28 cellular contexts compared by ENCODE assay signal in genomic region chr17:49280918-49281317, GRCh38. TPM values are rescaled to one million over a fixed set of nuclear protein-coding genes. Genes with fewer than 3 reads are reported as not detected.
"Had no signal": no experiment of that assay in that cellular context is flagged by ENCODE, and none has a peak within 500 bp of the region (broad histone marks: within the 10 kb centered on the region; RNA-seq: fewer than 3 reads in every experiment).

No MANE protein-coding gene starts in this region.

- H3K27ac Mint-ChIP-seq: effector memory CD8-positive, alpha-beta T cell; immature natural killer cell; mesothelial cell of epicardium; naive thymus-derived CD8-positive, alpha-beta T cell had no signal

- H3K4me2 ChIP-seq: hepatocyte had no signal

- FAIRE-seq: colon, endothelial cell of umbilical vein, frontal cortex, keratinocyte had no signal

- H3K79me2 ChIP-seq: hepatocyte had no signal

- DNase-seq: dermis blood vessel endothelial cell; dorsolateral prefrontal cortex; effector CD8-positive, alpha-beta T cell; effector memory CD8-positive, alpha-beta T cell; foreskin keratinocyte; heart left ventricle; hypothalamus; immature natural killer cell; left cardiac atrium; left lung; left ventricle myocardium superior; lower lobe of right lung; mesenchymal stem cell; mucosa of descending colon; naive B cell; naive thymus-derived CD8-positive, alpha-beta T cell had no signal

- H3K4me1 Mint-ChIP-seq: immature natural killer cell; mesothelial cell of epicardium; naive B cell; naive thymus-derived CD8-positive, alpha-beta T cell had no signal

- H3K27ac ChIP-seq: coronary artery, dorsolateral prefrontal cortex, esophagus muscularis mucosa, foreskin keratinocyte, gastroesophageal sphincter, heart left ventricle, hepatocyte, left lung, lower lobe of right lung had no signal

- H2AFZ ChIP-seq: hepatocyte had no signal

- H3K4me3 ChIP-seq: coronary artery, dorsolateral prefrontal cortex, esophagus muscularis mucosa, gastroesophageal sphincter, heart left ventricle, hepatocyte, left lung, lower lobe of right lung, mucosa of descending colon had no signal

- H3K4me1 ChIP-seq: esophagus muscularis mucosa, foreskin keratinocyte, gastroesophageal sphincter, heart left ventricle, left lung, lower lobe of right lung had no signal

- H3K9me3 ChIP-seq: esophagus muscularis mucosa, gastroesophageal sphincter, left lung, lower lobe of right lung, mucosa of descending colon had no signal

- H3K36me3 Mint-ChIP-seq: immature natural killer cell; mesothelial cell of epicardium; naive thymus-derived CD8-positive, alpha-beta T cell had no signal

- ATAC-seq: effector memory CD8-positive, alpha-beta T cell; foreskin keratinocyte; gastroesophageal sphincter; heart left ventricle; left cardiac atrium; left lung; left ventricle myocardium superior; lower lobe of right lung; mucosa of descending colon; naive thymus-derived CD8-positive, alpha-beta T cell had no signal

- H3K27me3 ChIP-seq: dorsolateral prefrontal cortex, esophagus muscularis mucosa, foreskin keratinocyte, gastroesophageal sphincter, heart left ventricle, hepatocyte, left lung had no signal

- H3K36me3 ChIP-seq: esophagus muscularis mucosa, gastroesophageal sphincter, heart left ventricle, left lung, lower lobe of right lung had no signal

- H3K9me3 Mint-ChIP-seq: effector memory CD8-positive, alpha-beta T cell; immature natural killer cell; mesothelial cell of epicardium; naive B cell; naive thymus-derived CD8-positive, alpha-beta T cell had no signal

- H3K4me3 Mint-ChIP-seq: effector memory CD8-positive, alpha-beta T cell; immature natural killer cell; mesothelial cell of epicardium; naive B cell; naive thymus-derived CD8-positive, alpha-beta T cell had no signal

RNA-seq across cellular contexts. Expression of gene PHOSPHO1, which starts 50.3 kb away (rescaled TPM):
- total RNA-seq: dermis blood vessel endothelial cell; endothelial cell of umbilical vein; epithelial cell of proximal tubule; hepatocyte; kidney epithelial cell; lung microvascular endothelial cell; naive thymus-derived CD8-positive, alpha-beta T cell had no signal
